ENCODE assay signal across 10 cellular contexts in genomic region chr16:85995591-85996461, GRCh38.
DNase-seq lines count a peak whose midpoint lies in the region; ATAC-seq and TF ChIP-seq lines count a peak whose summit lies in the region.
"Had no signal": no experiment of that assay in that cellular context is flagged by ENCODE, and none has a peak within 500 bp of the region (broad histone marks: within the 10 kb centered on the region; RNA-seq: fewer than 3 reads in every experiment).

No MANE protein-coding gene starts in this region.

- no peaks in the 10 kb centered on the region for H3K4me1 ChIP-seq in naive thymus-derived CD4-positive, alpha-beta T cell (ENCODE audit: control insufficient read depth in 2 of 2, insufficient read depth in 2 of 2, low read length in 2 of 2)

- no peaks in the 10 kb centered on the region for H3K9me3 Mint-ChIP-seq in naive thymus-derived CD4-positive, alpha-beta T cell

- H3K36me3 Mint-ChIP-seq in naive thymus-derived CD4-positive, alpha-beta T cell = no peaks in the 10 kb centered on the region

- H3K27ac Mint-ChIP-seq in naive thymus-derived CD4-positive, alpha-beta T cell = peak overlapping the region in 4 of 9 donors; percentile 33 to 70 (median 45)

- DNase-seq in CD1c-positive myeloid dendritic cell (ENCODE audit: extremely low spot score) (peak; percentile 26), NCI-H82 treated with DMSO at 0.1 percent for 48 hours (lab: John Stamatoyannopoulos, UW; ENCODE audit: unreplicated experiment) (no peak), NCI-H2227 (lab: John Stamatoyannopoulos, UW; ENCODE audit: unreplicated experiment) (no peak), GM20000 (ENCODE audit: low spot score) (no peak)
- DNase-seq in activated CD4-positive, alpha-beta T cell treated with anti-CD3 and anti-CD28 coated beads, Interleukin-2, amount 50 U/mL, for 48 hours = peak; percentile 40 to 53
- DNase-seq in naive thymus-derived CD4-positive, alpha-beta T cell = peak in 1 of 9 donors; percentile 46
- DNase-seq: NCI-H524 had no signal

- peak; percentile 44 for ATAC-seq in GM19025 (IDR thresholded peaks at IDR 0.05; ENCODE audit: low read depth, unreplicated experiment)
- no peak for ATAC-seq in naive thymus-derived CD4-positive, alpha-beta T cell
- no peak for ATAC-seq in GM21723 (IDR thresholded peaks at IDR 0.05; ENCODE audit: unreplicated experiment)

- no peaks in the 10 kb centered on the region for H3K27me3 ChIP-seq in naive thymus-derived CD4-positive, alpha-beta T cell (ENCODE audit: control insufficient read depth in 2 of 2, insufficient read depth in 2 of 2, low read length in 2 of 2)

- no peak for TF ChIP-seq CTCF in GM20000 (IDR thresholded peaks at IDR 0.05; ENCODE audit: extremely low read depth, missing control alignments)

- CTCF ChIA-PET in naive thymus-derived CD4-positive, alpha-beta T cell (lab: Charles Lee) = interaction anchor here (0.8 to 1.4 kb wide), 3 partner anchors 9 to 176 kb away, joined by 3 to 4 read pairs (median 3); no protein-coding TSS in a partner anchor

- H3K36me3 ChIP-seq in naive thymus-derived CD4-positive, alpha-beta T cell (ENCODE audit: control insufficient read depth in 2 of 3, insufficient read depth in 3 of 3, low read length in 3 of 3) = no peaks in the 10 kb centered on the region

- H3K4me3 ChIP-seq in naive thymus-derived CD4-positive, alpha-beta T cell (ENCODE audit: low read length) = no peak overlapping the region

- peaks cover 7 to 25% (median 18%) of the 10 kb centered on the region in 7 donors for H3K4me1 Mint-ChIP-seq in naive thymus-derived CD4-positive, alpha-beta T cell

- H3K27me3 Mint-ChIP-seq in naive thymus-derived CD4-positive, alpha-beta T cell = no peaks in the 10 kb centered on the region

- H3K27ac ChIP-seq in naive thymus-derived CD4-positive, alpha-beta T cell (ENCODE audit: low read depth, low read length) = no peak overlapping the region
- H3K27ac ChIP-seq: KMS-11 had no signal

- no peaks in the 10 kb centered on the region for H3K9me3 ChIP-seq in naive thymus-derived CD4-positive, alpha-beta T cell (ENCODE audit: control insufficient read depth in 2 of 3, low read length in 3 of 3)

- H3K4me3 Mint-ChIP-seq in naive thymus-derived CD4-positive, alpha-beta T cell = peak overlapping the region in 9 of 10 donors; percentile 17 to 72 (median 47)

- intact Hi-C loops in naive thymus-derived CD4-positive, alpha-beta T cell (cut with micrococcal nuclease) = no loop called here

- POLR2A ChIA-PET in naive thymus-derived CD4-positive, alpha-beta T cell (lab: Charles Lee) = no interaction called here

Comparison
In these comparisons a context has a peak if more than half of its experiments do, and no peak if none do; other contexts are left out.
1. DNase-seq: peak in CD1c-positive myeloid dendritic cell (single experiment) and activated CD4-positive, alpha-beta T cell treated with anti-CD3 and anti-CD28 coated beads, Interleukin-2, amount 50 U/mL, for 48 hours (2 of 2); none in NCI-H82 treated with DMSO at 0.1 percent for 48 hours (single experiment), NCI-H2227 (single experiment) and GM20000 (single experiment).